Comparison of ENCODE assay signal across 23 cellular contexts in the genomic region with DNA sequence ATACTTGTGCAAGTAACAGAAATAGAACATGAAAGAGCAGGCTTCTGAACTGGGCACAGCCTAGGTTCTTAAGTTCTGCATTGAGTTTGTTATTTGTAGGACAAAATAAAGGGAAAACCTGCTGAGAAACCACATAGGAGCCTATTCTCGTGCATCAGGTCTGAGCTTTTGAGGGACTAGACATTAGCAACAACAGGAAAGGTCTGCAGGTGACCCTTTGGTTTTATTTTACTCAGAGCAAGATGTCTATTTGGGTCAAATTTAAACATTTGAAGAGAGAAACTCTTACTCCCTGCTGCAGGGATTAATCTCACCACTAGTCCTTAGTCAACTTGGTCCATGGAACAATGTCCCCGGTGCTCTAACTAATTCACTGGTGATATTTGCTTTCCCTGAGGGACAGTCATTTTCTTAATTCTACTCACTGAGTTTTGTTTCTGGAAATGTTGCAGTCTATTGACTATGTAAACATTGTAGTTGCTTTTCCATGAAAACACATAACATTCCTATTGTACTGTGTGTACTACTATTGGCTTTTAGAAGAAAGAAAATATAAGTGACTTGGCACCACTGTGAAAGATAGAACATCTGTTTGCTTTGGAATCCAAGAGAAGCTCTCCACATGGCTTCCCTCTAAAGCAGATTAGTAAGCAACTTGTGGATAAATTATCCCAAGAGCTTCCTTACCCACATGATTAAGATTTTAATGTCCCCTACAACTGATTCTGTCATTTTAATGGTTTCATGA.
A peak's percentile ranks its signal among the peaks of the same experiment; 100 is the strongest.
DNase-seq lines count a peak whose midpoint lies in the region; ATAC-seq and TF ChIP-seq lines count a peak whose summit lies in the region.
"Had no signal": no experiment of that assay in that cellular context is flagged by ENCODE, and none has a peak within 500 bp of the region (broad histone marks: within the 10 kb centered on the region; RNA-seq: fewer than 3 reads in every experiment).

No MANE protein-coding gene starts in this region.

- peaks cover 3% of the 10 kb centered on the region for H3K36me3 Mint-ChIP-seq in chondrocyte (ENCODE audit: low read depth)
- no peaks in the 10 kb centered on the region for H3K36me3 Mint-ChIP-seq in activated naive CD4-positive, alpha-beta T cell treated with anti-CD3 and anti-CD28 coated beads, Interleukin-2, amount 50 U/mL, for 72 hours
- no peaks in the 10 kb centered on the region for H3K36me3 Mint-ChIP-seq in activated T-cell treated with anti-CD3 and anti-CD28 coated beads, Interleukin-2, amount 50 U/mL, for 24 hours (ENCODE audit: low read depth)
- H3K36me3 Mint-ChIP-seq: IgD-negative memory B cell, naive B cell had no signal

- no peaks in the 10 kb centered on the region for H3K9me3 ChIP-seq in testis
- H3K9me3 ChIP-seq: body of pancreas had no signal

- TF ChIP-seq POLR2A in testis (IDR thresholded peaks at IDR 0.05) = no peak

- WGBS in testis, 2 donors = 22 to 47% methylated on average over 2 of the region's 2 CpGs

- H3K27me3 ChIP-seq in testis = no peaks in the 10 kb centered on the region
- H3K27me3 ChIP-seq: body of pancreas had no signal

- no peak overlapping the region for H3K27ac ChIP-seq in testis
- H3K27ac ChIP-seq: body of pancreas had no signal

- H3K27ac Mint-ChIP-seq in chondrocyte (ENCODE audit: unreplicated experiment) = no peak overlapping the region
- H3K27ac Mint-ChIP-seq in activated naive CD4-positive, alpha-beta T cell treated with anti-CD3 and anti-CD28 coated beads, Interleukin-2, amount 50 U/mL, for 72 hours = no peak overlapping the region
- no peak overlapping the region for H3K27ac Mint-ChIP-seq in activated T-cell treated with anti-CD3 and anti-CD28 coated beads, Interleukin-2, amount 50 U/mL, for 24 hours
- H3K27ac Mint-ChIP-seq: activated CD8-positive, alpha-beta T cell treated with anti-CD3 and anti-CD28 coated beads for 36 hours; activated naive CD8-positive, alpha-beta T cell treated with anti-CD3 and anti-CD28 coated beads, Interleukin-2, amount 50 U/mL, for 24 hours; B cell; HFFc6; IgD-negative memory B cell had no signal

- H3K4me1 ChIP-seq in testis = no peaks in the 10 kb centered on the region
- H3K4me1 ChIP-seq: body of pancreas had no signal

- intact Hi-C loops in testis (cut with DNase I; ENCODE audit: low total_unique reads) = no loop called here

- H3K36me3 ChIP-seq in testis (ENCODE audit: low read depth, missing control alignments) = no peaks in the 10 kb centered on the region

- H3K4me1 Mint-ChIP-seq in chondrocyte (ENCODE audit: low read depth) = no peaks in the 10 kb centered on the region
- no peaks in the 10 kb centered on the region for H3K4me1 Mint-ChIP-seq in activated T-cell treated with anti-CD3 and anti-CD28 coated beads, Interleukin-2, amount 50 U/mL, for 24 hours (ENCODE audit: low read depth)
- H3K4me1 Mint-ChIP-seq: activated naive CD8-positive, alpha-beta T cell treated with anti-CD3 and anti-CD28 coated beads, Interleukin-2, amount 50 U/mL, for 24 hours; B cell; IgD-negative memory B cell; naive B cell had no signal

- no peaks in the 10 kb centered on the region for H3K27me3 Mint-ChIP-seq in chondrocyte (ENCODE audit: low read depth)
- no peaks in the 10 kb centered on the region for H3K27me3 Mint-ChIP-seq in activated T-cell treated with anti-CD3 and anti-CD28 coated beads, Interleukin-2, amount 50 U/mL, for 24 hours
- H3K27me3 Mint-ChIP-seq: activated CD8-positive, alpha-beta T cell treated with anti-CD3 and anti-CD28 coated beads for 36 hours; activated naive CD8-positive, alpha-beta T cell treated with anti-CD3 and anti-CD28 coated beads, Interleukin-2, amount 50 U/mL, for 24 hours; B cell; IgD-negative memory B cell; naive B cell had no signal

- TF ChIP-seq CTCF in chondrocyte (IDR thresholded peaks at IDR 0.05) (peak; percentile 10), testis (IDR thresholded peaks at IDR 0.05) (no peak)

- no peak for ATAC-seq in activated naive CD4-positive, alpha-beta T cell treated with anti-CD3 and anti-CD28 coated beads, Interleukin-2, amount 50 U/mL, for 72 hours
- no peak for ATAC-seq in HG03571 (IDR thresholded peaks at IDR 0.05; ENCODE audit: unreplicated experiment)
- ATAC-seq: activated CD4-positive, CD25-positive, alpha-beta regulatory T cell treated with anti-CD3 and anti-CD28 coated beads, Interleukin-2, amount 50 U/mL, for 24 hours; activated CD8-positive, alpha-beta T cell treated with anti-CD3 and anti-CD28 coated beads for 36 hours; activated naive CD8-positive, alpha-beta T cell treated with anti-CD3 and anti-CD28 coated beads, Interleukin-2, amount 50 U/mL, for 24 hours; body of pancreas; left lobe of liver had no signal

- H3K9me3 Mint-ChIP-seq in chondrocyte (ENCODE audit: low read depth) = peaks cover 5% of the 10 kb centered on the region
- H3K9me3 Mint-ChIP-seq in activated naive CD4-positive, alpha-beta T cell treated with anti-CD3 and anti-CD28 coated beads, Interleukin-2, amount 50 U/mL, for 72 hours = peaks cover 5 to 21% of the 10 kb centered on the region in 2 donors
- peaks cover 14% of the 10 kb centered on the region for H3K9me3 Mint-ChIP-seq in activated T-cell treated with anti-CD3 and anti-CD28 coated beads, Interleukin-2, amount 50 U/mL, for 24 hours
- H3K9me3 Mint-ChIP-seq: HFFc6 had no signal

- H3K4me3 ChIP-seq in testis = no peak overlapping the region
- H3K4me3 ChIP-seq: body of pancreas had no signal

- no peak overlapping the region for H3K4me3 Mint-ChIP-seq in chondrocyte (ENCODE audit: unreplicated experiment)
- H3K4me3 Mint-ChIP-seq in activated T-cell treated with anti-CD3 and anti-CD28 coated beads, Interleukin-2, amount 50 U/mL, for 24 hours = no peak overlapping the region
- H3K4me3 Mint-ChIP-seq: activated CD8-positive, alpha-beta T cell treated with anti-CD3 and anti-CD28 coated beads for 36 hours; activated naive CD8-positive, alpha-beta T cell treated with anti-CD3 and anti-CD28 coated beads, Interleukin-2, amount 50 U/mL, for 24 hours; B cell; HFFc6; IgD-negative memory B cell; naive B cell had no signal

- DNase-seq in AG08395 (ENCODE audit: low spot score) = peak; percentile 17
- DNase-seq in GM04504 (ENCODE audit: low read depth) = peak; percentile 35
- DNase-seq in chondrocyte (ENCODE audit: low spot score) = no peak
- DNase-seq in iPS DF 19.7 (ENCODE audit: low read depth, low spot score) = peak; percentile 15
- DNase-seq in activated naive CD4-positive, alpha-beta T cell treated with anti-CD3 and anti-CD28 coated beads, Interleukin-2, amount 50 U/mL, for 72 hours (ENCODE audit: low spot score in 2 of 2) = no peak
- DNase-seq in testis = no peak
- DNase-seq in activated T-cell treated with anti-CD3 and anti-CD28 coated beads, Interleukin-2, amount 50 U/mL, for 24 hours = no peak
- DNase-seq: activated CD8-positive, alpha-beta T cell treated with anti-CD3 and anti-CD28 coated beads for 36 hours; activated effector memory CD4-positive, alpha-beta T cell treated with anti-CD3 and anti-CD28 coated beads, Interleukin-2, amount 50 U/mL, for 16 hours; activated naive CD8-positive, alpha-beta T cell treated with anti-CD3 and anti-CD28 coated beads, Interleukin-2, amount 50 U/mL, for 24 hours; body of pancreas; effector CD8-positive, alpha-beta T cell; HFFc6; naive B cell; NCI-H1092 treated with DMSO at 0.1 percent for 48 hours; NCI-H510A; nucleus accumbens; trophoblast cell had no signal

Comparison
In these comparisons a context has a peak if more than half of its experiments do, and no peak if none do; other contexts are left out.
1. DNase-seq: peak in AG08395 (single experiment), GM04504 (single experiment) and iPS DF 19.7 (single experiment); none in chondrocyte (single experiment), activated naive CD4-positive, alpha-beta T cell treated with anti-CD3 and anti-CD28 coated beads, Interleukin-2, amount 50 U/mL, for 72 hours (0 of 2), testis (single experiment) and activated T-cell treated with anti-CD3 and anti-CD28 coated beads, Interleukin-2, amount 50 U/mL, for 24 hours (single experiment).